Comparison of ENCODE assay signal across 11 cellular contexts in the genomic region with DNA sequence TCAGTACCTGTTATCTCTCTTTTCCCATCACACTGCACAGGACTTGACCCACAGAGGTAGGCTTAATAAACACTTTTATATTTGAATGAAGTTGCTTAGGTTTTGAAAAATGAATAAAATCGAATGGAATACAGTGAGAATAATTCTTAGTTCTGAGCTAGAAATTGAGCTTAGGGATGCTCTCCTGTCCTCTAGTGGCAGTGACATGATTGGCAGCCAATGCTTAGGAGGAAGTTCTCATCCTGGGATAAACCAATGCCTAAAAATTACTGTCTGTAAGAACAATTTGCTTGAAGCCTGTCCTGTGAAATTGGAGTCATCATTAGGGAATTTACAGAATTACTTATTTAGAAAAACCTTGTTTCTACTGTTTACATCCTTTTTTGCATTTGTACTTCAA. TPM values are rescaled to one million over a fixed set of nuclear protein-coding genes. Genes with fewer than 3 reads are reported as not detected.
A peak's percentile ranks its signal among the peaks of the same experiment; 100 is the strongest.
DNase-seq lines count a peak whose midpoint lies in the region; ATAC-seq and TF ChIP-seq lines count a peak whose summit lies in the region.
"Had no signal": no experiment of that assay in that cellular context is flagged by ENCODE, and none has a peak within 500 bp of the region (broad histone marks: within the 10 kb centered on the region; RNA-seq: fewer than 3 reads in every experiment).

No MANE protein-coding gene starts in this region.

- TF ChIP-seq CTCF in GM20000 (IDR thresholded peaks at IDR 0.05; ENCODE audit: extremely low read depth, missing control alignments), result peak; percentile 9
- peak in 5 of 6 experiments; percentile 10 to 64 (median 42) for TF ChIP-seq CTCF in esophagus squamous epithelium (IDR thresholded peaks at IDR 0.05)

- WGBS in esophagus squamous epithelium, 2 donors, result 33 to 46% methylated on average over 1 of the region's 1 CpG

- no peak for ATAC-seq in GM19395 (IDR thresholded peaks at IDR 0.05; ENCODE audit: unreplicated experiment)

- intact Hi-C loops in esophagus squamous epithelium (cut with DNase I), result no loop called here

- no peak for TF ChIP-seq POLR2A in esophagus squamous epithelium (IDR thresholded peaks at IDR 0.05)

- peaks cover 0 to 13% (median 0%) of the 10 kb centered on the region in 4 donors for H3K27me3 ChIP-seq in esophagus squamous epithelium

- peaks cover 0 to 9% (median 0%) of the 10 kb centered on the region in 3 donors for H3K4me1 ChIP-seq in esophagus squamous epithelium

- DNase-seq in ACHN, result peak; percentile 6
- DNase-seq in GM20000 (ENCODE audit: low spot score), result no peak
- peak; percentile 35 for DNase-seq in RKO (ENCODE audit: low spot score)
- DNase-seq in esophagus squamous epithelium (lab: John Stamatoyannopoulos, UW), result no peak
- DNase-seq in NCI-H1694 (lab: John Stamatoyannopoulos, UW), result no peak
- DNase-seq in NCI-H1092 treated with DMSO at 0.1 percent for 48 hours (lab: John Stamatoyannopoulos, UW), result no peak
- DNase-seq in hippocampal formation (lab: John Stamatoyannopoulos, UW), result no peak
- DNase-seq: activated CD4-positive, alpha-beta T cell treated with anti-CD3 and anti-CD28 coated beads, Interleukin-2, amount 50 U/mL, for 4 hours; NCI-H187; SHP77 treated with DMSO at 0.1 percent for 48 hours had no signal

- H3K9me3 ChIP-seq in esophagus squamous epithelium, result peaks cover 0 to 7% (median 3%) of the 10 kb centered on the region in 3 donors

- no peaks in the 10 kb centered on the region for H3K36me3 ChIP-seq in esophagus squamous epithelium

- in situ Hi-C loops in ACHN (cut with HindIII; ENCODE audit: low pct_ligation_motif_present, low pct_unique_long_range_greater_than_20kb, low sequenced_read_pairs), result no loop called here

- no peak overlapping the region for H3K27ac ChIP-seq in esophagus squamous epithelium

- no peak overlapping the region for H3K4me3 ChIP-seq in esophagus squamous epithelium

RNA-seq across cellular contexts. Expression of a gene that starts 21.3 kb away (rescaled TPM):
- total RNA-seq in esophagus squamous epithelium, result 10 to 100 TPM; 16.9 to 31.0 (median 28.8) TPM

Comparison
In these comparisons a context has a peak if more than half of its experiments do, and no peak if none do; other contexts are left out.
1. DNase-seq: peak in ACHN (single experiment) and RKO (single experiment); none in GM20000 (single experiment), esophagus squamous epithelium (single experiment), NCI-H1694 (single experiment), NCI-H1092 treated with DMSO at 0.1 percent for 48 hours (single experiment) and hippocampal formation (0 of 2).